ENCODE assay signal across 8 cellular contexts in genomic region chr6:122730775-122731386, GRCh38. TPM values are rescaled to one million over a fixed set of nuclear protein-coding genes. Genes with fewer than 3 reads are reported as not detected.
A peak's percentile ranks its signal among the peaks of the same experiment; 100 is the strongest.
DNase-seq lines count a peak whose midpoint lies in the region; ATAC-seq, FAIRE-seq and TF ChIP-seq lines count a peak whose summit lies in the region.

No MANE protein-coding gene starts in this region.

- peak; percentile 59 for FAIRE-seq in G401.6 (lab: Jason Lieb, UNC)

- H3K9me3 ChIP-seq in A673 (ENCODE audit: low read depth, low read length, poor library complexity, severe bottlenecking), result no peaks in the 10 kb centered on the region

- no peaks in the 10 kb centered on the region for H3K79me1 ChIP-seq in mesendoderm (ENCODE audit: low read length)

- intact Hi-C loops in A673 (cut with micrococcal nuclease; ENCODE audit: unreplicated experiment), result loop anchor here (1.0 to 10.0 kb wide), 5 partner anchors 108 to 984 kb away; no protein-coding TSS in a partner anchor

- POLR2A ChIA-PET in A673 (lab: Charles Lee; ENCODE audit: low non-redundant PET), result no interaction called here

- no CpG with 5 or more reads among the region's 4 CpGs for WGBS in mesendoderm (ENCODE audit: extremely low coverage, insufficient coverage, low lambda C conversion rate)

- no peaks in the 10 kb centered on the region for H3K79me2 ChIP-seq in mesendoderm (ENCODE audit: control insufficient read depth, insufficient read depth, low read length)

- H3K4me1 ChIP-seq in A673 (ENCODE audit: insufficient read depth, low read length, poor library complexity, severe bottlenecking), result peaks cover 39% of the 10 kb centered on the region
- peaks cover 3% of the 10 kb centered on the region for H3K4me1 ChIP-seq in mesendoderm (ENCODE audit: control insufficient read depth, low read depth, low read length)

- no peak overlapping the region for H4K8ac ChIP-seq in mesendoderm (ENCODE audit: low read depth, low read length)

- no peak overlapping the region for H3K9ac ChIP-seq in mesendoderm (ENCODE audit: low read length)

- no peak overlapping the region for H2BK15ac ChIP-seq in mesendoderm (replicated peaks; ENCODE audit: low read depth)

- no peak overlapping the region for H2BK5ac ChIP-seq in mesendoderm (ENCODE audit: low read length)

- ATAC-seq in HG02798 (IDR thresholded peaks at IDR 0.05; ENCODE audit: poor library complexity, unreplicated experiment), result peak; percentile 67

- H3K56ac ChIP-seq in mesendoderm (ENCODE audit: low read length), result no peak overlapping the region

- H3K27me3 ChIP-seq in A673 (replicated peaks; ENCODE audit: insufficient read depth, low read depth, low read length, poor library complexity) (no peaks in the 10 kb centered on the region), mesendoderm (ENCODE audit: insufficient read depth, low read length, poor library complexity) (no peaks in the 10 kb centered on the region)

- no peak overlapping the region for H2BK120ac ChIP-seq in mesendoderm (ENCODE audit: low read depth, low read length)

- no peak overlapping the region for H4K5ac ChIP-seq in mesendoderm (ENCODE audit: low read length)

- H3K23ac ChIP-seq in mesendoderm (ENCODE audit: low read length), result no peak overlapping the region

- H3K36me3 ChIP-seq in A673 (ENCODE audit: insufficient read depth, low read length, poor library complexity, severe bottlenecking) (no peaks in the 10 kb centered on the region), mesendoderm (ENCODE audit: control insufficient read depth, insufficient read depth, low read length) (no peaks in the 10 kb centered on the region)

- peak; percentile 81 for DNase-seq in A673 (ENCODE audit: low spot score)
- peak; percentile 27 for DNase-seq in NCI-H460 (ENCODE audit: extremely low read depth, low read depth)
- peak; percentile 57 for DNase-seq in cerebellum (ENCODE audit: low spot score)
- DNase-seq in mesendoderm, result peak; percentile 40
- DNase-seq in NCI-H2081 treated with DMSO at 0.1 percent for 48 hours (lab: John Stamatoyannopoulos, UW), result no peak
- DNase-seq in 8988T, result no peak

- H2AK5ac ChIP-seq in mesendoderm (ENCODE audit: low read length), result no peak overlapping the region

- H3K4ac ChIP-seq in mesendoderm (ENCODE audit: low read depth, low read length), result no peak overlapping the region

- BruUV-seq in A673 (replicated peaks; lab: Mats Ljungman, UMichigan), result no TSS peak

- H3K27ac ChIP-seq in A673 (ENCODE audit: low read depth, low read length, poor library complexity, severe bottlenecking), result no peak overlapping the region
- no peak overlapping the region for H3K27ac ChIP-seq in mesendoderm (ENCODE audit: low read depth, low read length)

- no peak overlapping the region for H3K4me3 ChIP-seq in A673 (ENCODE audit: low read depth, low read length, poor library complexity, severe bottlenecking)
- H3K4me3 ChIP-seq in mesendoderm (ENCODE audit: low read length), result no peak overlapping the region

- H3K18ac ChIP-seq in mesendoderm (ENCODE audit: low read length), result no peak overlapping the region

- TF ChIP-seq CTCF in A673 (conservative IDR thresholded peaks at IDR 0.05; ENCODE audit: low read depth, low read length), result peak; percentile 82

- H3K4me2 ChIP-seq in mesendoderm (ENCODE audit: low read length), result no peak overlapping the region

- CTCF ChIA-PET in A673 (lab: Charles Lee), result interaction anchor here (0.7 to 3.2 kb wide), 4 partner anchors 108 to 650 kb away, joined by 3 to 27 read pairs (median 4); no protein-coding TSS in a partner anchor

RNA-seq across cellular contexts. Expression of gene FABP7, which starts 48.6 kb away (rescaled TPM):
- total RNA-seq in A673 (2021) (1.2 and 1.4 TPM in 2 replicates), cerebellum (266 TPM)
- not detected in 2 replicates for total RNA-seq in NCI-H460 (2014; rRNA removed; shearing (Covaris generic))
- not detected in 2 replicates for polyA plus RNA-seq in NCI-H460 (2014; cell fraction: nucleus; rRNA removed)
- polyA plus RNA-seq in mesendoderm (2013, experiment 1 of 2), result 6.6 TPM
- polyA plus RNA-seq in mesendoderm (2013, experiment 2 of 2), result 6.2 TPM

RNA-seq across cellular contexts. Expression of gene SMPDL3A, which starts 58.2 kb away (rescaled TPM):
- total RNA-seq in A673 (2021), result 10.3 and 12.4 TPM in 2 replicates
- 2.0 and 2.3 TPM in 2 replicates for total RNA-seq in NCI-H460 (2014; rRNA removed; shearing (Covaris generic))
- 0.27 and 1.4 TPM in 2 replicates for polyA plus RNA-seq in NCI-H460 (2014; cell fraction: nucleus; rRNA removed)
- 11.3 TPM for total RNA-seq in cerebellum
- polyA plus RNA-seq in mesendoderm (2013, experiment 1 of 2), result 2.6 TPM
- polyA plus RNA-seq in mesendoderm (2013, experiment 2 of 2), result 2.6 TPM

Comparison
In these comparisons a context has a peak if more than half of its experiments do, and no peak if none do; other contexts are left out.
1. DNase-seq: peak in A673 (single experiment), NCI-H460 (single experiment), cerebellum (single experiment) and mesendoderm (single experiment); none in NCI-H2081 treated with DMSO at 0.1 percent for 48 hours (single experiment) and 8988T (single experiment).
2. RNA of gene FABP7, which starts 48.6 kb away (total RNA-seq): 266 TPM in cerebellum (single experiment); 1.2 to 1.4 TPM in A673 and not detected in NCI-H460; every median in the first group is over 100 times any median in the second.